ENCODE assay signal across 22 cellular contexts in the genomic region with DNA sequence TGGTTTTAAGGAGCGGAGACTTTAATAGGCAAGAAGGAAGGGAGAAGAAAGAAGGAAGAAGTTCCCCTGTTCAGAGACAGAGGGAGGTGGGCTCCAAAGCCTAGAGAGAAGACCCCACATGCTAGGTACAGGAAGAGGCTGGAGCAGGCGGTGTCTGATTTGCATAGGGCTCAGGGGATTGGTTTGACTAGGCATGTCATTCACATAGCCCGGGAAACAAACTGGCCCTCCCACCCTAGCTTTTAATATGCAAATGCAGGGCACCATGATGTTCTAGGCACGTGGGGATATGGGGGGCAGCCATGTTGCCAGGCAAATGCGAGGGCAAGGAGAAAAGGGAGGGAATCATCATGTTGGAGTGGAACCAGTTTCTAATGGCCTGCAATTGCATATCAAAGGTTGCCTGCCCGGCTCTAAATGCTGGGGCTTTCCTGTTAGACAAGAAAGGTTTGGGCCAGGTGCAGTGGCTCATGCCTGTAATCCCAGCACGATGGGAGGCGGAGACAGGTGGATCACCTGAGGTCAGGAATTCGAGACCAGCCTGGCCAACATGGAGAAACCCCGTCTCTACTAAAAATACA.
"Had no signal": no experiment of that assay in that cellular context is flagged by ENCODE, and none has a peak within 500 bp of the region (broad histone marks: within the 10 kb centered on the region; RNA-seq: fewer than 3 reads in every experiment).

No MANE protein-coding gene starts in this region.

- H3K4me1 Mint-ChIP-seq: immature natural killer cell, naive B cell, nephron had no signal

- H3K27ac ChIP-seq: coronary artery, gastrocnemius medialis, heart right ventricle, left ventricle myocardium inferior, lower lobe of right lung, pancreas, prostate gland, right lobe of liver, tibial artery had no signal

- H3K9me3 Mint-ChIP-seq: nephron; stimulated activated effector memory CD8-positive, alpha-beta T cell treated with anti-CD3 and anti-CD28 coated beads, Interleukin-12 subunit alpha, Interleukin-12 subunit beta, amount 100 ng/mL, for 72 hours had no signal

- H3K9me3 ChIP-seq: gastrocnemius medialis, heart right ventricle, left ventricle myocardium inferior, lower lobe of right lung, pancreas, prostate gland, right lobe of liver, tibial artery had no signal

- H3K27me3 ChIP-seq: gastrocnemius medialis, heart right ventricle, pancreas, right lobe of liver, tibial artery had no signal

- H3K4me1 ChIP-seq: gastrocnemius medialis, heart right ventricle, left ventricle myocardium inferior, lower lobe of right lung, pancreas, prostate gland, right lobe of liver, tibial artery had no signal

- H3K36me3 Mint-ChIP-seq: immature natural killer cell; naive B cell; stimulated activated effector memory CD8-positive, alpha-beta T cell treated with anti-CD3 and anti-CD28 coated beads, Interleukin-12 subunit alpha, Interleukin-12 subunit beta, amount 100 ng/mL, for 72 hours had no signal

- H3K4me3 ChIP-seq: coronary artery, gastrocnemius medialis, heart right ventricle, left ventricle myocardium inferior, lower lobe of right lung, pancreas, prostate gland, right lobe of liver, tibial artery had no signal

- H3K36me3 ChIP-seq: gastrocnemius medialis, heart right ventricle, left ventricle myocardium inferior, lower lobe of right lung, pancreas, prostate gland, right lobe of liver, tibial artery had no signal

- DNase-seq: effector CD4-positive, alpha-beta T cell; gastrocnemius medialis; heart right ventricle; hypothalamus; immature natural killer cell; left ventricle myocardium inferior; lower lobe of right lung; mesenchymal stem cell; midbrain; naive B cell; occipital lobe; pancreas; retina; right lobe of liver; stimulated activated CD4-positive, alpha-beta T cell treated with anti-CD3 and anti-CD28 coated beads, Interleukin-4, amount 100 ng/mL, for 1 hour; stimulated activated CD8-positive, alpha-beta memory T cell treated with anti-CD3 and anti-CD28 coated beads, Interleukin-4, amount 100 ng/mL, for 48 hours; stimulated activated naive CD8-positive, alpha-beta T cell treated with anti-CD3 and anti-CD28 coated beads, Interleukin-15, Interleukin-2, amounts not matched to agents 100 U/mL and 50 U/mL, for 24 hours; tibial artery had no signal

- H3K27ac Mint-ChIP-seq: immature natural killer cell; nephron; stimulated activated effector memory CD8-positive, alpha-beta T cell treated with anti-CD3 and anti-CD28 coated beads, Interleukin-12 subunit alpha, Interleukin-12 subunit beta, amount 100 ng/mL, for 72 hours had no signal

- ATAC-seq: gastrocnemius medialis; heart right ventricle; lower lobe of right lung; pancreas; right lobe of liver; stimulated activated effector memory CD8-positive, alpha-beta T cell treated with anti-CD3 and anti-CD28 coated beads, Interleukin-12 subunit alpha, Interleukin-12 subunit beta, amount 100 ng/mL, for 72 hours; stimulated activated naive CD8-positive, alpha-beta T cell treated with anti-CD3 and anti-CD28 coated beads, Interleukin-15, Interleukin-2, amounts not matched to agents 100 U/mL and 50 U/mL, for 24 hours had no signal

- H3K4me3 Mint-ChIP-seq: immature natural killer cell; naive B cell; nephron; stimulated activated effector memory CD8-positive, alpha-beta T cell treated with anti-CD3 and anti-CD28 coated beads, Interleukin-12 subunit alpha, Interleukin-12 subunit beta, amount 100 ng/mL, for 72 hours had no signal
